In the genomic region with DNA sequence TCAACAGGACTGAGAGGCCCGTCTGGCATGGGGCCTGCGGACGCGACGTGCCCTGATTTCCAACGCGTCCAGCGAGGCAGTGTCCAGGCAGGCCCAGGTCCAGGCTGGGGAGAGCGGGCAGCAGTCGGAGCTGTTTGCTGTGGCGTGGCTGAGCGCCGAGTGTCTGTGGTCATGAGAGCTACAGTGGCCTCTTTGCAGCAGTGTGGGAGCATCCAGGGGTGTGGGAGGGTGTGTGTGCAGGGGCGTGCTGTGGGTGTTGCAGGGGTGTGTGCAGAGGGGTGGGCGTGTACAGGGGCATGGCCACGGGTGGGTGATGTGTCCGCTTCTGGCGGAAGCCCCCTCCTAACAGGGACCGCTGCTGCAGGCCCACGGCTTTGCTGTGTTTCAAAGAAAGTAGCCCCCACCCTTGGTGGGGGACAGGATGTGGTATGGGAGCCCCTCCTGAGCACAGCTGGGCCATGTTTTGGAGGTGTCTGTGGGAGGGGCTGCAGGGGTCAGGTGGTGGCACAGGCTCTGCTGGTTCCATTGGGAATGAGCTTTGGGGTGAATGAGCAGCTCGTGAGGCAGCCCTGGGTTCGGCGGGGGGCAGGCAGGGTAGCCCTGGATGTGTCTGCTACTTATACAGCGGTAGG, we compare ENCODE assay signal across 1 cellular context.
TF ChIP-seq lines count a peak whose summit lies in the region.

No MANE protein-coding gene starts in this region.

TF ChIP-seq in HCT116, 20 proteins besides CTCF, POLR2A, EP300 and RAD21:
- TF ChIP-seq CEBPB (IDR thresholded peaks at IDR 0.05; ENCODE audit: low read depth) (no peak), ZNF274 (IDR thresholded peaks at IDR 0.05; ENCODE audit: low read depth, low read length) (no peak), TCF7L2 (IDR thresholded peaks at IDR 0.05; ENCODE audit: borderline replicate concordance, extremely low read depth, insufficient read depth, insufficient read length) (no peak), EZH2 (IDR thresholded peaks at IDR 0.05) (no peak), SP1 (IDR thresholded peaks at IDR 0.05; ENCODE audit: low read depth) (no peak), FOSL1 (IDR thresholded peaks at IDR 0.05; ENCODE audit: low read depth) (no peak), EGR1 (IDR thresholded peaks at IDR 0.05; ENCODE audit: low read depth) (no peak), CBX3 (IDR thresholded peaks at IDR 0.05; ENCODE audit: low read depth) (no peak), ELF1 (IDR thresholded peaks at IDR 0.05; ENCODE audit: borderline replicate concordance, low read depth) (no peak), POLR2AphosphoS5 (IDR thresholded peaks at IDR 0.05; ENCODE audit: low read depth, low read length) (no peak), SRF (IDR thresholded peaks at IDR 0.05; ENCODE audit: low read depth) (no peak), YY1 (IDR thresholded peaks at IDR 0.05; ENCODE audit: extremely low read depth, insufficient replicate concordance, low read depth, low read length) (no peak), SIN3A (IDR thresholded peaks at IDR 0.05; ENCODE audit: low read depth) (no peak)
- TF ChIP-seq, protein P1, sequence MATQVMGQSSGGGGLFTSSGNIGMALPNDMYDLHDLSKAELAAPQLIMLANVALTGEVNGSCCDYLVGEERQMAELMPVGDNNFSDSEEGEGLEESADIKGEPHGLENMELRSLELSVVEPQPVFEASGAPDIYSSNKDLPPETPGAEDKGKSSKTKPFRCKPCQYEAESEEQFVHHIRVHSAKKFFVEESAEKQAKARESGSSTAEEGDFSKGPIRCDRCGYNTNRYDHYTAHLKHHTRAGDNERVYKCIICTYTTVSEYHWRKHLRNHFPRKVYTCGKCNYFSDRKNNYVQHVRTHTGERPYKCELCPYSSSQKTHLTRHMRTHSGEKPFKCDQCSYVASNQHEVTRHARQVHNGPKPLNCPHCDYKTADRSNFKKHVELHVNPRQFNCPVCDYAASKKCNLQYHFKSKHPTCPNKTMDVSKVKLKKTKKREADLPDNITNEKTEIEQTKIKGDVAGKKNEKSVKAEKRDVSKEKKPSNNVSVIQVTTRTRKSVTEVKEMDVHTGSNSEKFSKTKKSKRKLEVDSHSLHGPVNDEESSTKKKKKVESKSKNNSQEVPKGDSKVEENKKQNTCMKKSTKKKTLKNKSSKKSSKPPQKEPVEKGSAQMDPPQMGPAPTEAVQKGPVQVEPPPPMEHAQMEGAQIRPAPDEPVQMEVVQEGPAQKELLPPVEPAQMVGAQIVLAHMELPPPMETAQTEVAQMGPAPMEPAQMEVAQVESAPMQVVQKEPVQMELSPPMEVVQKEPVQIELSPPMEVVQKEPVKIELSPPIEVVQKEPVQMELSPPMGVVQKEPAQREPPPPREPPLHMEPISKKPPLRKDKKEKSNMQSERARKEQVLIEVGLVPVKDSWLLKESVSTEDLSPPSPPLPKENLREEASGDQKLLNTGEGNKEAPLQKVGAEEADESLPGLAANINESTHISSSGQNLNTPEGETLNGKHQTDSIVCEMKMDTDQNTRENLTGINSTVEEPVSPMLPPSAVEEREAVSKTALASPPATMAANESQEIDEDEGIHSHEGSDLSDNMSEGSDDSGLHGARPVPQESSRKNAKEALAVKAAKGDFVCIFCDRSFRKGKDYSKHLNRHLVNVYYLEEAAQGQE (IDR thresholded peaks at IDR 0.05; ENCODE audit: low read depth): no peak
- TF ChIP-seq, protein P2, sequence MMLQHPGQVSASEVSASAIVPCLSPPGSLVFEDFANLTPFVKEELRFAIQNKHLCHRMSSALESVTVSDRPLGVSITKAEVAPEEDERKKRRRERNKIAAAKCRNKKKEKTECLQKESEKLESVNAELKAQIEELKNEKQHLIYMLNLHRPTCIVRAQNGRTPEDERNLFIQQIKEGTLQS (IDR thresholded peaks at IDR 0.05): no peak
- TF ChIP-seq, protein P3, sequence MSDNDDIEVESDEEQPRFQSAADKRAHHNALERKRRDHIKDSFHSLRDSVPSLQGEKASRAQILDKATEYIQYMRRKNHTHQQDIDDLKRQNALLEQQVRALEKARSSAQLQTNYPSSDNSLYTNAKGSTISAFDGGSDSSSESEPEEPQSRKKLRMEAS (IDR thresholded peaks at IDR 0.05): no peak
- TF ChIP-seq, protein P4, sequence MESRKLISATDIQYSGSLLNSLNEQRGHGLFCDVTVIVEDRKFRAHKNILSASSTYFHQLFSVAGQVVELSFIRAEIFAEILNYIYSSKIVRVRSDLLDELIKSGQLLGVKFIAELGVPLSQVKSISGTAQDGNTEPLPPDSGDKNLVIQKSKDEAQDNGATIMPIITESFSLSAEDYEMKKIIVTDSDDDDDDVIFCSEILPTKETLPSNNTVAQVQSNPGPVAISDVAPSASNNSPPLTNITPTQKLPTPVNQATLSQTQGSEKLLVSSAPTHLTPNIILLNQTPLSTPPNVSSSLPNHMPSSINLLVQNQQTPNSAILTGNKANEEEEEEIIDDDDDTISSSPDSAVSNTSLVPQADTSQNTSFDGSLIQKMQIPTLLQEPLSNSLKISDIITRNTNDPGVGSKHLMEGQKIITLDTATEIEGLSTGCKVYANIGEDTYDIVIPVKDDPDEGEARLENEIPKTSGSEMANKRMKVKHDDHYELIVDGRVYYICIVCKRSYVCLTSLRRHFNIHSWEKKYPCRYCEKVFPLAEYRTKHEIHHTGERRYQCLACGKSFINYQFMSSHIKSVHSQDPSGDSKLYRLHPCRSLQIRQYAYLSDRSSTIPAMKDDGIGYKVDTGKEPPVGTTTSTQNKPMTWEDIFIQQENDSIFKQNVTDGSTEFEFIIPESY (IDR thresholded peaks at IDR 0.05; ENCODE audit: extremely low read depth, insufficient replicate concordance, low read length): no peak
TF ChIP-seq in HCT116: peak in this region for 0.
